ENCODE assay signal across 1 cellular context in genomic region chr12:122187466-122187865, GRCh38.
TF ChIP-seq lines count a peak whose summit lies in the region.

No MANE protein-coding gene starts in this region.

TF ChIP-seq in WTC11, 78 proteins besides CTCF, POLR2A, EP300 and RAD21 (continued from another document):
- TF ChIP-seq ZBTB43 (CRISPR knock-in tag; IDR thresholded peaks at IDR 0.05): no peak
